Comparison of ENCODE assay signal across 14 cellular contexts in the genomic region with DNA sequence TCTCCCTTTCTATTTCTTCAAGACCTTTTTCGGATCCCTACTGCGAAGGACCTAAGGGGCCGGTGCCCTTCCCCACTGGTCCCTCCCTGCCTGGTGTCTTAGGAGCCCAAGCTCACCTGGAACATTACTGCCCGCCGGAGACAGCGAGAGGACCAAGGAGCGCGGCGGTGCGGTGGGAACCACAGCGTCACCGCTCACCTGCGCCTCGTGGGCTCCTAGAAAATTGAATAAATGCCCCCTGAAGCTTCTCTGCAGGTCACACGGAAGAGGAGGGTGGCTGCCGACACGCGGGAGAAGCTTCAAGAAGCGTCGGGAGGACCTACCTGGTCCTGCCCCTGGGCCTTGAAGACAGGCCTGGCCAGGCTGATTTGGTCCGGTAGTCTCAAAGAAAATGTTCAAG.
"Had no signal": no experiment of that assay in that cellular context is flagged by ENCODE, and none has a peak within 500 bp of the region (broad histone marks: within the 10 kb centered on the region; RNA-seq: fewer than 3 reads in every experiment).

No MANE protein-coding gene starts in this region.

- H3K4me2 ChIP-seq: hepatocyte had no signal

- H3K4me1 ChIP-seq: colonic mucosa, sigmoid colon had no signal

- H3K36me3 Mint-ChIP-seq: type B pancreatic cell had no signal

- H3K79me2 ChIP-seq: hepatocyte had no signal

- H3K4me3 Mint-ChIP-seq: naive thymus-derived CD4-positive, alpha-beta T cell; nephron progenitor cell; type B pancreatic cell had no signal

- H3K9me3 Mint-ChIP-seq: type B pancreatic cell had no signal

- H3K27me3 Mint-ChIP-seq: naive thymus-derived CD4-positive, alpha-beta T cell; type B pancreatic cell had no signal

- H3K27me3 ChIP-seq: colonic mucosa, hepatocyte, sigmoid colon had no signal

- H3K27ac ChIP-seq: colonic mucosa, hepatocyte, sigmoid colon, skin epidermis had no signal

- H3K27ac Mint-ChIP-seq: nephron progenitor cell, type B pancreatic cell had no signal

- H3K9me3 ChIP-seq: colonic mucosa, sigmoid colon had no signal

- H2AFZ ChIP-seq: hepatocyte had no signal

- H3K36me3 ChIP-seq: colonic mucosa had no signal

- H3K4me3 ChIP-seq: colonic mucosa, hepatocyte, sigmoid colon, skin epidermis had no signal

- ATAC-seq: left colon; naive thymus-derived CD4-positive, alpha-beta T cell had no signal

- DNase-seq: colonic mucosa; effector CD4-positive, alpha-beta T cell; foreskin melanocyte; head of caudate nucleus; left colon; naive thymus-derived CD4-positive, alpha-beta T cell; nephron progenitor cell; sigmoid colon; stimulated activated CD4-positive, alpha-beta T cell treated with anti-CD3 and anti-CD28 coated beads, Interleukin-2, amount 100 ng/mL, for 24 hours; stimulated activated CD4-positive, alpha-beta T cell treated with anti-CD3 and anti-CD28 coated beads, Interleukin-4, amount 100 ng/mL, for 4 hours; stimulated activated naive CD4-positive, alpha-beta T cell treated with Interleukin-2 at 50 U/mL for 16 hours had no signal
